Comparison of ENCODE assay signal across 5 cellular contexts in the genomic region with DNA sequence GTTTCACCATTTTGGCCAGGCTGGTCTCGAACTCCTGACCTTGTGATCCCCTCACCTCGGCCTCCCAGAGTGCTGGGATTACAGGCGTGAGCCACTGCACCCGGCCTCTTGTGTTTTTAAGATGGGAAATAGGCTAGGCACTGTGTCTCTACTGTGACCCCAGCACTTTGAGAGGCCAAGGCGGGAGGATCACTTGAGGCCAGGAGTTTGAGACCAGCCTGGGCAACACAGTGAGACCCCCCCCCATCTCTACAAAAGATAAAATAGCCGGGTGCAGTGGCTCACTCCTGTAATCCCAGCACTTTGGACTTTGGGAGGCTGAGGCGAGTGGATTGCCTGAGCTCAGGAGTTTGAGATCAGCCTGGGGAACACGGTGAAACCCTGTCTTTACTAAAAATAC. TPM values are rescaled to one million over a fixed set of nuclear protein-coding genes. Genes with fewer than 3 reads are reported as not detected.
"Had no signal": no experiment of that assay in that cellular context is flagged by ENCODE, and none has a peak within 500 bp of the region (broad histone marks: within the 10 kb centered on the region; RNA-seq: fewer than 3 reads in every experiment).

No MANE protein-coding gene starts in this region.

RNA-seq across cellular contexts. Expression of a gene that starts 56.3 kb away (rescaled TPM):
- total RNA-seq: M059J, PC-3, Right ventricle myocardium superior, SJSA1 had no signal
- polyA plus RNA-seq: SK-N-SH had no signal
